Comparison of ENCODE assay signal across 10 cellular contexts in the genomic region with DNA sequence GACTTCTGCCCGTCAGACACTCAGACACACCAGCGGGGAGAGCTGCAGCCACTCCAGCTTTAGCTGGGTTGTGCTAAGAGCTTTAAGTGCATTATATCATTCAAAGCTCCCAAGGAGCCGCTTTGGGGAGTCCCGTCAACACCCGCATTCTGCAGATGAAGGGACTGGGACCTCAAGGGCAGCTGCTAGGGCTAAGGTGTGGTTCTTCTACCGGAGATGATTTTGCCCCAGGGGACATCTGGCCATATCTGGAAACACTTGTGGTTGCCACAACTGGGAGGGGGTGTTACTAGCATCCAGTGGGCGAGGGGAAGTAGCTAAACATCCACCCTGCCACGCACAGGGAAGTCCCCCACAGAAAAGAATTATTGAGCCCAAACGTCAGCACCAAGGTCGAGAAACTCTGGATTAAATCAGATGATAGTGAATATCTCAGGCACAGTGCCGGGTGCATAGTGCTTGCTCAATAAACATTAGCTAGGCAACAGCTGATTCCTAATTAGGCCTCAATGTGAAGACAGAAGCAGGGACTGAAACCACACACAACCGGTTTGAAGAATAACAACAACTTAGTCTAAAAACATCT. TPM values are rescaled to one million over a fixed set of nuclear protein-coding genes. Genes with fewer than 3 reads are reported as not detected.
DNase-seq lines count a peak whose midpoint lies in the region; ATAC-seq and TF ChIP-seq lines count a peak whose summit lies in the region.
"Had no signal": no experiment of that assay in that cellular context is flagged by ENCODE, and none has a peak within 500 bp of the region (broad histone marks: within the 10 kb centered on the region; RNA-seq: fewer than 3 reads in every experiment).

No MANE protein-coding gene starts in this region.

- no peak for TF ChIP-seq EP300 in sigmoid colon (IDR thresholded peaks at IDR 0.05)

- no peak for DNase-seq in RWPE2 (ENCODE audit: low spot score)
- no peak for DNase-seq in NCI-H226
- DNase-seq in middle frontal gyrus (ENCODE audit: extremely low spot score, low spot score) = no peak
- DNase-seq in sigmoid colon = no peak
- DNase-seq in HUDEP-2 (lab: John Stamatoyannopoulos, UW; ENCODE audit: unreplicated experiment in 76 of 76) = no peak
- DNase-seq: head of caudate nucleus had no signal

- intact Hi-C loops in sigmoid colon (cut with DNase I) = loop anchor here (10.0 kb wide), 1 partner anchor 65 kb away; no protein-coding TSS in a partner anchor

- H3K9me3 ChIP-seq in RWPE2 (ENCODE audit: severe bottlenecking) (no peaks in the 10 kb centered on the region), sigmoid colon (no peaks in the 10 kb centered on the region)

- H3K4me3 ChIP-seq in RWPE2 (ENCODE audit: severe bottlenecking) (no peak overlapping the region), sigmoid colon (no peak overlapping the region)

- peak; percentile 59 for ATAC-seq in GM19035 (IDR thresholded peaks at IDR 0.05; ENCODE audit: unreplicated experiment)
- peak; percentile 39 for ATAC-seq in HG03025 (IDR thresholded peaks at IDR 0.05; ENCODE audit: low FRiP score, unreplicated experiment)
- ATAC-seq in RWPE2 (ENCODE audit: low read depth) = no peak

- 51 to 67% methylated on average over 12 of the region's 12 CpGs for WGBS in sigmoid colon, 2 donors

- peaks cover 98% of the 10 kb centered on the region for H3K36me3 ChIP-seq in RWPE2 (ENCODE audit: low read depth)
- H3K36me3 ChIP-seq in sigmoid colon = no peaks in the 10 kb centered on the region

- TF ChIP-seq POLR2A in sigmoid colon (IDR thresholded peaks at IDR 0.05) = no peak

- no peaks in the 10 kb centered on the region for H3K27me3 ChIP-seq in RWPE2 (ENCODE audit: insufficient read depth, poor library complexity, severe bottlenecking)
- no peaks in the 10 kb centered on the region for H3K27me3 ChIP-seq in sigmoid colon

- H3K4me1 ChIP-seq in RWPE2 (ENCODE audit: insufficient read depth, poor library complexity, severe bottlenecking) (peaks cover 15% of the 10 kb centered on the region), sigmoid colon (peaks cover 0 to 48% (median 26%) of the 10 kb centered on the region in 4 donors)

- TF ChIP-seq CTCF in 22Rv1 (IDR thresholded peaks at IDR 0.05) (no peak), RWPE2 (IDR thresholded peaks at IDR 0.05; ENCODE audit: poor library complexity, severe bottlenecking) (no peak), sigmoid colon (IDR thresholded peaks at IDR 0.05) (no peak)

- peak overlapping the region; percentile 93 for H3K27ac ChIP-seq in 22Rv1
- H3K27ac ChIP-seq in RWPE2 (ENCODE audit: poor library complexity, severe bottlenecking) = peak overlapping the region; percentile 100
- no peak overlapping the region for H3K27ac ChIP-seq in sigmoid colon
- H3K27ac ChIP-seq: C4-2B had no signal

RNA-seq across cellular contexts. Expression of gene PMEPA1, which starts 29.6 kb away (rescaled TPM):
- total RNA-seq in sigmoid colon = 10 to 100 TPM in 1 of 4 donors, 1 to 10 TPM in 3; 3.9 to 23.3 (median 7.5) TPM
- 10 to 100 TPM in 1 of 3 donors, 1 to 10 TPM in 2; 3.6 to 16.8 (median 6.5) TPM for polyA plus RNA-seq in sigmoid colon

RNA-seq across cellular contexts. Expression of gene ZBP1, which starts 60.0 kb away (rescaled TPM):
- total RNA-seq in sigmoid colon = under 1 TPM in 2 of 4 donors, not detected in 2; 0.36 to 0.49 TPM
- 10 to 100 TPM in 1 of 3 donors, 1 to 10 TPM in 2; 1.2 to 17.2 (median 5.3) TPM for polyA plus RNA-seq in sigmoid colon

Comparison
In these comparisons a context has a peak if more than half of its experiments do, and no peak if none do; other contexts are left out.
1. H3K27ac ChIP-seq: peak in 22Rv1 (single experiment) and RWPE2 (single experiment); none in sigmoid colon (0 of 4).